18 cellular contexts compared by ENCODE assay signal in genomic region chr6:134119481-134119880, GRCh38.
"Had no signal": no experiment of that assay in that cellular context is flagged by ENCODE, and none has a peak within 500 bp of the region (broad histone marks: within the 10 kb centered on the region; RNA-seq: fewer than 3 reads in every experiment).

No MANE protein-coding gene starts in this region.

- H3K4me2 ChIP-seq: smooth muscle cell had no signal

- H3K9ac ChIP-seq: parathyroid adenoma had no signal

- H3K4me1 ChIP-seq: lower lobe of right lung, right lobe of liver, suprapubic skin had no signal

- H3K4me3 ChIP-seq: dorsolateral prefrontal cortex, lower lobe of right lung, right lobe of liver, smooth muscle cell, suprapubic skin, vagina had no signal

- H3K27ac ChIP-seq: lower lobe of right lung, neutrophil, parathyroid adenoma, right lobe of liver, suprapubic skin, vagina had no signal

- H3K9me3 ChIP-seq: lower lobe of right lung, neutrophil, right lobe of liver, suprapubic skin, vagina had no signal

- H3K36me3 ChIP-seq: lower lobe of right lung, neutrophil, right lobe of liver, suprapubic skin, vagina had no signal

- DNase-seq: dorsolateral prefrontal cortex; effector CD4-positive, alpha-beta T cell; hypothalamus; left ventricle myocardium superior; lower lobe of right lung; naive B cell; right lobe of liver; stimulated activated CD4-positive, alpha-beta T cell treated with anti-CD3 and anti-CD28 coated beads, Interleukin-12 subunit alpha, Interleukin-12 subunit beta, amount 100 ng/mL, for 4 hours; stimulated activated CD4-positive, alpha-beta T cell treated with anti-CD3 and anti-CD28 coated beads, Interleukin-1b, Interleukin-23, amount 100 ng/mL, for 48 hours; stimulated activated CD4-positive, alpha-beta T cell treated with anti-CD3 and anti-CD28 coated beads, Interleukin-4, amount 100 ng/mL, for 1 hour; stimulated activated CD8-positive, alpha-beta memory T cell treated with anti-CD3 and anti-CD28 coated beads, Interleukin-4, amount 100 ng/mL, for 48 hours; stimulated activated naive CD4-positive, alpha-beta T cell; stimulated activated naive CD8-positive, alpha-beta T cell treated with anti-CD3 and anti-CD28 coated beads, Interleukin-15, amount 100 ng/mL, for 72 hours had no signal

- H3K79me2 ChIP-seq: parathyroid adenoma had no signal

- H3K27me3 ChIP-seq: dorsolateral prefrontal cortex, vagina had no signal

- H2AFZ ChIP-seq: parathyroid adenoma had no signal
